1 cellular context compared by ENCODE assay signal in the genomic region with DNA sequence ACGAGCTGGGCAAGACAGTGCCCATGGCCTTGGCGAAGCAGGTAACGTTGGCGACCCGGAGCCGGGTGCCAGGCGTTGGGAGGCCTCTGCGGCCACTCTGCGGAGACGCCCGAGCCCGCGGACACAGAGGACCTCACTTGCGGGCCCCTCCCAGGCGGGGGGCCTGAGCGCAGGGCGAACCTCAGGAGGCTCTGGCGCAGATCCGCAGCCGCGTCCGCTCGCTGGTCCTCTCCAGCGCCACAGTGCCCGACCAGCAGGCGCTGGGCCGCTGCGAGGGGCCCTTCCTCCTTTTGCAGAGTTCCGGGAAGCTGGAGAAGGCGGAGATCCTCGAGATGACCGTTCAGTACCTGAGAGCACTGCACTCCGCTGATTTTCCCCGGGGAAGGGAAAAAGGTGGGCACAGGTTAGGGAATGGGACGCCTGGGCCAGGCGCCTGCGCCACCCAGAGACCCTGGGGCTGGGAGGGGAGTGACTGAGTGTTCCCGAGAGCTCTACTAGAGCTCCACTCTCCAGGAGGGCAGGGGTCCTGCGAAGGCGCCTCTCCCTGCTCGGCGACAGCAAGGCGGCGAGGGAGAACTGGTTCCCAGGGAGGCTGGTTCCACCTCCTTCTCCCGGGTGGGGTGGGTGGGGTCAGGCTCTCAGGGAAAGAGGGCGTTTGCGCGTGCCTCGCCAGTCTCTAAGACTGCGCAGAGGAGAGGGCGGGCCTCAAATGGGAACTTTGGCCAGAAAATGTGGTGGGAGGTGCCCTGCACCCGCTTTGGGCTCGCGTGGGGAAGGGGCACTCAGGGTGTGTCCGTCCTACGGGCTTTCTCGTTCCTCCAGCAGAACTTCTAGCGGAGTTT.
TF ChIP-seq lines count a peak whose summit lies in the region.

No MANE protein-coding gene starts in this region.

TF ChIP-seq in HepG2, 621 proteins besides CTCF, POLR2A, EP300 and RAD21:
- TF ChIP-seq DNMT3B (CRISPR knock-in tag; conservative IDR thresholded peaks at IDR 0.05) (no peak), ZNF432 (CRISPR knock-in tag; IDR thresholded peaks at IDR 0.05; ENCODE audit: borderline replicate concordance) (no peak)
- TF ChIP-seq, protein P1, sequence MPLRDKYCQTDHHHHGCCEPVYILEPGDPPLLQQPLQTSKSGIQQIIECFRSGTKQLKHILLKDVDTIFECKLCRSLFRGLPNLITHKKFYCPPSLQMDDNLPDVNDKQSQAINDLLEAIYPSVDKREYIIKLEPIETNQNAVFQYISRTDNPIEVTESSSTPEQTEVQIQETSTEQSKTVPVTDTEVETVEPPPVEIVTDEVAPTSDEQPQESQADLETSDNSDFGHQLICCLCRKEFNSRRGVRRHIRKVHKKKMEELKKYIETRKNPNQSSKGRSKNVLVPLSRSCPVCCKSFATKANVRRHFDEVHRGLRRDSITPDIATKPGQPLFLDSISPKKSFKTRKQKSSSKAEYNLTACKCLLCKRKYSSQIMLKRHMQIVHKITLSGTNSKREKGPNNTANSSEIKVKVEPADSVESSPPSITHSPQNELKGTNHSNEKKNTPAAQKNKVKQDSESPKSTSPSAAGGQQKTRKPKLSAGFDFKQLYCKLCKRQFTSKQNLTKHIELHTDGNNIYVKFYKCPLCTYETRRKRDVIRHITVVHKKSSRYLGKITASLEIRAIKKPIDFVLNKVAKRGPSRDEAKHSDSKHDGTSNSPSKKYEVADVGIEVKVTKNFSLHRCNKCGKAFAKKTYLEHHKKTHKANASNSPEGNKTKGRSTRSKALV (CRISPR knock-in tag; IDR thresholded peaks at IDR 0.05) = peak; percentile 93
